In the genomic region with DNA sequence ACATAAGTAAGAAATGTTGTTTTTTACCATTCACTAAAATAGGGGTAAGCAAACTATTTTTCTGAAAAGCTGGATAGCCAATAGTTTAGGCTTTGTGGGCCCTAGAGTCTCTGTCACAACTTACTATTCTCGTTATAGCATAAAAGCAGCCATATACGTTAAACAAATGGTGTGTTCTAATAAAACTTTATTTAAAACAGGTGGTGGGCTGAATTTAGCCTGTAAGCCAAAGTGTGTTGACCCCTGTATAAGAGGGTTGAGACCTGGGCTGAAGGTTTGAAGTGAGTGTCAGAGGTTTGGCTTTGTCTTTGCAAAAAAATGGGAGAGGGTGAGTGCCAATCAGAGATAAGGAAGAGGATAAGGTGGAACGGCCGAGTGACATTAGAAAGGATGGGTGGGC, we compare ENCODE assay signal across 1 cellular context.
TF ChIP-seq lines count a peak whose summit lies in the region.

No MANE protein-coding gene starts in this region.

TF ChIP-seq in WTC11, 78 proteins besides CTCF, POLR2A, EP300 and RAD21 (continued from another document):
- TF ChIP-seq ELF4 (CRISPR knock-in tag; IDR thresholded peaks at IDR 0.05; ENCODE audit: low read depth) (no peak), ARID4B (CRISPR knock-in tag; IDR thresholded peaks at IDR 0.05; ENCODE audit: borderline replicate concordance) (no peak), NFE2L1 (CRISPR knock-in tag; IDR thresholded peaks at IDR 0.05) (no peak)
